8 cellular contexts compared by ENCODE assay signal in the genomic region with DNA sequence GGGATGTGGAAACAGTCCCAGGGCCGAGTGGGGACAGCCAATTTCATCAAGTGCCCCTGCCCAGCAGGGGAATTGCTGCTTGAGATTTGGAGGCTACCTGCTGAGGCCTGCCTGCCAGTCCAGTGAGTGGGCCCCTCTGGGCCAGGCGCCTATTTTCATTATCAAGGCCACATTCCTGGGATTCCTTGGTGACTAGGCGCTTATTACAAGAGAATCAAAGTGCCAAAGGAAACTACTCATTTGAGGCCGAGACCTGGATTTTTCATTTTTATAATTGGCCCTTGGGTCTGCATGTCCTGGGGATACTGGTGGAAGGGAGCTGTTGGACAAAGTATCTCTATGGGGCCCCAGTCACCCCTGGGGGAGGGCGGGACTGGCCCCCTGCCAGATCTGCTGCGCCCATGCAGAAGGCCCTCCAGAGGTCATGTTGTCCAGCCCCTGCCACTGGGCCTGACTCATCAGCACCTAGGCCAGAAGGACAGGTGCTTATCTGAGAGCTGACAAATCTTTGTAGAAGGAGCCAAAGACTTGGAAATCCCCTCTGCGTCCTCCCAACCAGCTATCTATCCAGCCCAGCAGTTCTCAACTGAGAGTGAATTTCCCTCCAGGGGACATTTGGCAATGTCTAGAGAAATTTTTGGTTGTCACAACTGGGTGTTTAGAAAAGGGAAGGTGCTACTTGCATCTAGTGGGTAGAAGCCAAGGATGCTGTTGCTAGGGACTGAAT. TPM values are rescaled to one million over a fixed set of nuclear protein-coding genes. Genes with fewer than 3 reads are reported as not detected.
A peak's percentile ranks its signal among the peaks of the same experiment; 100 is the strongest.
DNase-seq lines count a peak whose midpoint lies in the region; ATAC-seq and TF ChIP-seq lines count a peak whose summit lies in the region.

No MANE protein-coding gene starts in this region.

- no peak overlapping the region for H3K4me3 ChIP-seq in spleen

- H3K9me3 ChIP-seq in spleen: no peaks in the 10 kb centered on the region

- TF ChIP-seq POLR2A in spleen (IDR thresholded peaks at IDR 0.05): no peak

- H3K27me3 ChIP-seq in spleen (replicated peaks in 1 of 7): no peaks in the 10 kb centered on the region

- no peak overlapping the region for H3K27ac ChIP-seq in spleen

- peaks cover 0 to 10% (median 0%) of the 10 kb centered on the region in 6 donors for H3K4me1 ChIP-seq in spleen

- WGBS in spleen, 5 donors: 59 to 87% (median 71%) methylated on average over 7 of the region's 7 CpGs

- TF ChIP-seq CTCF in omental fat pad (IDR thresholded peaks at IDR 0.05) (no peak), spleen (IDR thresholded peaks at IDR 0.05 in 8 of 11, conservative IDR thresholded peaks at IDR 0.05 in 3 of 11) (no peak)

- DNase-seq in HT-29 (ENCODE audit: low spot score) (peak; percentile 32), dedifferentiated amniotic fluid mesenchymal stem cell (ENCODE audit: extremely low spot score) (peak; percentile 68), omental fat pad (ENCODE audit: low spot score) (no peak), COLO829 (ENCODE audit: low spot score) (no peak), NCI-H2029 (lab: John Stamatoyannopoulos, UW) (no peak), OCI-M2 (lab: John Stamatoyannopoulos, UW; ENCODE audit: unreplicated experiment) (no peak), spleen (no peak)

- intact Hi-C loops in spleen (cut with DNase I; ENCODE audit: low total_unique reads): no loop called here

- H3K36me3 ChIP-seq in spleen: no peaks in the 10 kb centered on the region

- ATAC-seq in GM18508 (IDR thresholded peaks at IDR 0.05; ENCODE audit: insufficient read depth, unreplicated experiment): peak; percentile 78
- ATAC-seq in omental fat pad (ENCODE audit: low FRiP score): peak; percentile 77

RNA-seq across cellular contexts. Expression of gene FOXI1, which starts 45.6 kb away (rescaled TPM):
- total RNA-seq in HT-29 (2014; rRNA removed; shearing (Covaris generic)): not detected in 2 replicates
- total RNA-seq in omental fat pad (not detected), spleen (not detected)
- polyA plus RNA-seq in spleen: not detected

Comparison
In these comparisons a context has a peak if more than half of its experiments do, and no peak if none do; other contexts are left out.
1. DNase-seq: peak in HT-29 (single experiment) and dedifferentiated amniotic fluid mesenchymal stem cell (single experiment); none in omental fat pad (single experiment), COLO829 (single experiment), NCI-H2029 (single experiment), OCI-M2 (single experiment) and spleen (single experiment).